In genomic region chr12:48956279-48957140, GRCh38 we compare ENCODE assay signal across 8 cellular contexts. TPM values are rescaled to one million over a fixed set of nuclear protein-coding genes. Genes with fewer than 3 reads are reported as not detected.
DNase-seq lines count a peak whose midpoint lies in the region; ATAC-seq and TF ChIP-seq lines count a peak whose summit lies in the region.

No MANE protein-coding gene starts in this region.

- CTCF ChIA-PET in CD4-positive, alpha-beta memory T cell (lab: Charles Lee; ENCODE audit: partially characterized antibody): interaction anchor here (1.0 to 6.6 kb wide), 17 partner anchors 10 to 989 kb away, joined by 3 to 72 read pairs (median 5); partner anchors contain the start of genes DDX23 and WNT1

- peak; percentile 20 for ATAC-seq in GM19397 (IDR thresholded peaks at IDR 0.05; ENCODE audit: unreplicated experiment)

- peak overlapping the region; percentile 73 for H3K27ac ChIP-seq in CD4-positive, alpha-beta memory T cell (ENCODE audit: low read depth, low read length)
- H3K27ac ChIP-seq in SJSA1: peak overlapping the region; percentile 43

- POLR2A ChIA-PET in CD4-positive, alpha-beta memory T cell (lab: Charles Lee; ENCODE audit: partially characterized antibody): interaction anchor here (0.9 to 3.3 kb wide), 21 partner anchors 12 to 311 kb away, joined by 3 to 55 read pairs (median 5); partner anchors contain the start of genes DDX23, FKBP11, KMT2D and RND1

- no peaks in the 10 kb centered on the region for H3K27me3 ChIP-seq in CD4-positive, alpha-beta memory T cell (ENCODE audit: insufficient read depth, low read length)
- H3K27me3 ChIP-seq in SJSA1 (replicated peaks) (peaks cover 5% of the 10 kb centered on the region), skeletal muscle satellite cell (ENCODE audit: control insufficient read depth, insufficient read depth, low read length) (no peaks in the 10 kb centered on the region)

- peaks cover 9 to 33% of the 10 kb centered on the region in 2 donors for H3K36me3 Mint-ChIP-seq in CD4-positive, alpha-beta memory T cell
- no peaks in the 10 kb centered on the region for H3K36me3 Mint-ChIP-seq in chondrocyte (ENCODE audit: low read depth)

- peak overlapping the region; percentile 92 to 98 (median 96) for H3K4me3 Mint-ChIP-seq in CD4-positive, alpha-beta memory T cell
- H3K4me3 Mint-ChIP-seq in chondrocyte (ENCODE audit: unreplicated experiment): peak overlapping the region; percentile 98

- peaks cover 0 to 3% (median 0%) of the 10 kb centered on the region in 8 donors for H3K9me3 Mint-ChIP-seq in CD4-positive, alpha-beta memory T cell
- no peaks in the 10 kb centered on the region for H3K9me3 Mint-ChIP-seq in chondrocyte (ENCODE audit: low read depth)

- intact Hi-C loops in CD4-positive, alpha-beta memory T cell (cut with micrococcal nuclease): loop anchor here (1.0 to 2.0 kb wide), 3 partner anchors 20 to 32 kb away; partner anchors contain the start of genes FKBP11 and WNT1

- peaks cover 29 to 61% (median 43%) of the 10 kb centered on the region in 4 donors for H3K4me1 Mint-ChIP-seq in CD4-positive, alpha-beta memory T cell
- H3K4me1 Mint-ChIP-seq in chondrocyte (ENCODE audit: low read depth): peaks cover 27% of the 10 kb centered on the region

- peak overlapping the region; percentile 91 to 97 (median 95) for H3K27ac Mint-ChIP-seq in CD4-positive, alpha-beta memory T cell
- peak overlapping the region; percentile 93 for H3K27ac Mint-ChIP-seq in chondrocyte (ENCODE audit: unreplicated experiment)

- peak overlapping the region; percentile 45 to 71 for H3K4me3 ChIP-seq in CD4-positive, alpha-beta memory T cell (ENCODE audit: low read length in 2 of 2)
- H3K4me3 ChIP-seq in SJSA1 (peak overlapping the region; percentile 94), skeletal muscle satellite cell (ENCODE audit: low read length) (peak overlapping the region; percentile 98)

- no peaks in the 10 kb centered on the region for H3K36me3 ChIP-seq in CD4-positive, alpha-beta memory T cell (ENCODE audit: insufficient read depth, low read length)
- H3K36me3 ChIP-seq in SJSA1 (peaks cover 48% of the 10 kb centered on the region), skeletal muscle satellite cell (ENCODE audit: insufficient read depth, low read length) (peaks cover 32% of the 10 kb centered on the region)

- H3K4me1 ChIP-seq in CD4-positive, alpha-beta memory T cell (ENCODE audit: insufficient read depth, low read length): peaks cover 34% of the 10 kb centered on the region
- H3K4me1 ChIP-seq in SJSA1 (replicated peaks) (peaks cover 20% of the 10 kb centered on the region), skeletal muscle satellite cell (ENCODE audit: control insufficient read depth, insufficient read depth, low read length) (peaks cover 22% of the 10 kb centered on the region)

- DNase-seq in CD4-positive, alpha-beta memory T cell: peak in 2 of 5 donors; percentile 22 to 56
- DNase-seq in M059J (ENCODE audit: low read depth): peak; percentile 97
- peak; percentile 92 to 93 for DNase-seq in SJSA1 (ENCODE audit: low read depth in 1 of 2, low spot score in 2 of 2)
- peak; percentile 93 for DNase-seq in chondrocyte (ENCODE audit: low spot score)
- DNase-seq in iris pigment epithelial cell (ENCODE audit: low read depth): peak; percentile 99
- no peak for DNase-seq in GM19238 (ENCODE audit: insufficient read length, low spot score)

- peak overlapping the region; percentile 97 for H3K4me2 ChIP-seq in skeletal muscle satellite cell (ENCODE audit: low read length)

- H3K9ac ChIP-seq in skeletal muscle satellite cell (ENCODE audit: low read depth, low read length): peak overlapping the region; percentile 94

- no peaks in the 10 kb centered on the region for H3K9me3 ChIP-seq in CD4-positive, alpha-beta memory T cell (ENCODE audit: control insufficient read depth in 1 of 2, low read length in 2 of 2)
- H3K9me3 ChIP-seq in SJSA1 (replicated peaks) (no peaks in the 10 kb centered on the region), skeletal muscle satellite cell (replicated peaks; ENCODE audit: low read length) (no peaks in the 10 kb centered on the region)

- peaks cover 1 to 2% of the 10 kb centered on the region in 2 donors for H3K27me3 Mint-ChIP-seq in CD4-positive, alpha-beta memory T cell
- peaks cover 8% of the 10 kb centered on the region for H3K27me3 Mint-ChIP-seq in chondrocyte (ENCODE audit: low read depth)

- peak; percentile 54 for TF ChIP-seq CTCF in chondrocyte (IDR thresholded peaks at IDR 0.05)

RNA-seq across cellular contexts. Expression of gene ARF3, which starts 0.8 kb away (rescaled TPM):
- 10 to 100 TPM; 69.8 to 77.5 TPM for total RNA-seq in CD4-positive, alpha-beta memory T cell
- polyA plus RNA-seq in CD4-positive, alpha-beta memory T cell: 10 to 100 TPM; 22.6 to 31.2 TPM
- total RNA-seq in M059J (2014; rRNA removed; shearing (Covaris generic)): 80.8 and 81.3 TPM in 2 replicates
- 57.7 and 64.5 TPM in 2 replicates for total RNA-seq in SJSA1 (2014; rRNA removed; shearing (Covaris generic))
- total RNA-seq in chondrocyte: 116 to 128 TPM (median 126 TPM) in 3 replicates
- total RNA-seq in skeletal muscle satellite cell (2012; rRNA removed): 48.9 and 50.7 TPM in 2 replicates

RNA-seq across cellular contexts. Expression of gene WNT10B, which starts 15.0 kb away (rescaled TPM):
- total RNA-seq in CD4-positive, alpha-beta memory T cell: 10 to 100 TPM; 12.9 to 13.0 TPM
- polyA plus RNA-seq in CD4-positive, alpha-beta memory T cell: under 1 TPM; 0.56 to 0.72 TPM
- 0.27 TPM in 1 of 2 replicates, not detected in the other for total RNA-seq in M059J (2014; rRNA removed; shearing (Covaris generic))
- total RNA-seq in SJSA1 (2014; rRNA removed; shearing (Covaris generic)): 0.13 TPM in 1 of 2 replicates, not detected in the other
- total RNA-seq in chondrocyte: 0.25 to 0.39 TPM in 2 of 3 replicates, not detected in the other
- 0.25 and 0.44 TPM in 2 replicates for total RNA-seq in skeletal muscle satellite cell (2012; rRNA removed)

RNA-seq across cellular contexts. Expression of gene WNT1, which starts 21.6 kb away (rescaled TPM):
- 1 to 10 TPM; 1.8 to 2.8 TPM for total RNA-seq in CD4-positive, alpha-beta memory T cell
- polyA plus RNA-seq in CD4-positive, alpha-beta memory T cell: 1 to 10 TPM in 1 of 2 donors, under 1 TPM in 1; 0.55 to 1.1 TPM
- total RNA-seq in M059J (2014; rRNA removed; shearing (Covaris generic)): not detected in 2 replicates
- not detected in 2 replicates for total RNA-seq in SJSA1 (2014; rRNA removed; shearing (Covaris generic))
- not detected in 3 replicates for total RNA-seq in chondrocyte
- total RNA-seq in skeletal muscle satellite cell (2012; rRNA removed): not detected in 2 replicates

RNA-seq across cellular contexts. Expression of gene FKBP11, which starts 31.2 kb away (rescaled TPM):
- total RNA-seq in CD4-positive, alpha-beta memory T cell: 10 to 100 TPM; 77.7 to 81.1 TPM
- 100 to 1,000 TPM; 212 to 238 TPM for polyA plus RNA-seq in CD4-positive, alpha-beta memory T cell
- total RNA-seq in M059J (2014; rRNA removed; shearing (Covaris generic)): 5.3 and 8.4 TPM in 2 replicates
- total RNA-seq in SJSA1 (2014; rRNA removed; shearing (Covaris generic)): 6.0 and 9.9 TPM in 2 replicates
- total RNA-seq in chondrocyte: 23.5 to 30.7 TPM (median 24.0 TPM) in 3 replicates
- 30.8 and 31.4 TPM in 2 replicates for total RNA-seq in skeletal muscle satellite cell (2012; rRNA removed)

RNA-seq across cellular contexts. Expression of gene DDN, which starts 42.7 kb away (rescaled TPM):
- not detected for total RNA-seq in CD4-positive, alpha-beta memory T cell
- not detected for polyA plus RNA-seq in CD4-positive, alpha-beta memory T cell
- not detected in 2 replicates for total RNA-seq in M059J (2014; rRNA removed; shearing (Covaris generic))
- 0.34 TPM in 1 of 2 replicates, not detected in the other for total RNA-seq in SJSA1 (2014; rRNA removed; shearing (Covaris generic))
- 0.10 to 0.74 TPM (median 0.72 TPM) in 3 replicates for total RNA-seq in chondrocyte
- total RNA-seq in skeletal muscle satellite cell (2012; rRNA removed): 0.22 and 0.25 TPM in 2 replicates

Comparison
In these comparisons a context has a peak if more than half of its experiments do, and no peak if none do; other contexts are left out.
1. RNA of gene WNT10B, which starts 15.0 kb away (total RNA-seq): 12.9 to 13.0 TPM in CD4-positive, alpha-beta memory T cell; 0.27 TPM in M059J, 0.25 to 0.39 TPM in chondrocyte and 0.13 TPM in SJSA1; every median in the first group is over 10 times any median in the second.
2. Peak in every context shown above with its lines, with median percentiles within 50 percentile points of each other: H3K4me3 ChIP-seq.